In genomic region chr3:64861684-64862083, GRCh38 we compare ENCODE assay signal across 20 cellular contexts.
DNase-seq lines count a peak whose midpoint lies in the region; ATAC-seq and TF ChIP-seq lines count a peak whose summit lies in the region.
"Had no signal": no experiment of that assay in that cellular context is flagged by ENCODE, and none has a peak within 500 bp of the region (broad histone marks: within the 10 kb centered on the region; RNA-seq: fewer than 3 reads in every experiment).

No MANE protein-coding gene starts in this region.

- TF ChIP-seq CTCF in foreskin fibroblast (IDR thresholded peaks at IDR 0.05; ENCODE audit: low read depth, low read length) = no peak
- TF ChIP-seq CTCF in neural crest cell (conservative IDR thresholded peaks at IDR 0.05) = no peak
- TF ChIP-seq CTCF in mucosa of descending colon (IDR thresholded peaks at IDR 0.05) = no peak

- H3K4me1 ChIP-seq in BLaER1 (peaks cover 71% of the 10 kb centered on the region), mucosa of descending colon (ENCODE audit: low read depth) (peaks cover 2% of the 10 kb centered on the region)
- H3K4me1 ChIP-seq in effector memory CD4-positive, alpha-beta T cell (ENCODE audit: control insufficient read depth, insufficient read depth, low read length, poor library complexity, severe bottlenecking) = no peaks in the 10 kb centered on the region

- H3K9me3 Mint-ChIP-seq in neural crest cell = peaks cover 2% of the 10 kb centered on the region

- H3K36me3 Mint-ChIP-seq in neural crest cell (ENCODE audit: low read depth) = no peaks in the 10 kb centered on the region
- H3K36me3 Mint-ChIP-seq: CD4-positive, CD25-positive, alpha-beta regulatory T cell; CD8-positive, alpha-beta memory T cell had no signal

- no peaks in the 10 kb centered on the region for H3K27me3 Mint-ChIP-seq in neural crest cell (ENCODE audit: low read depth)
- H3K27me3 Mint-ChIP-seq: CD4-positive, CD25-positive, alpha-beta regulatory T cell; CD8-positive, alpha-beta memory T cell had no signal

- H3K27ac Mint-ChIP-seq in neural crest cell (ENCODE audit: unreplicated experiment) = peak overlapping the region; percentile 30
- H3K27ac Mint-ChIP-seq: CD8-positive, alpha-beta memory T cell had no signal

- H3K4me1 Mint-ChIP-seq in neural crest cell = peaks cover 47% of the 10 kb centered on the region
- H3K4me1 Mint-ChIP-seq: CD4-positive, CD25-positive, alpha-beta regulatory T cell had no signal

- no peak for ATAC-seq in mucosa of descending colon
- ATAC-seq: GM12878 had no signal

- H3K4me3 Mint-ChIP-seq in neural crest cell = no peak overlapping the region
- H3K4me3 Mint-ChIP-seq: CD4-positive, CD25-positive, alpha-beta regulatory T cell had no signal

- DNase-seq in amniotic epithelial cell (ENCODE audit: low read depth) = peak; percentile 67
- DNase-seq in foreskin fibroblast = peak; percentile 6 to 13
- DNase-seq in neural crest cell (ENCODE audit: low read depth, low spot score) = no peak
- no peak for DNase-seq in NCI-H1930 (lab: John Stamatoyannopoulos, UW)
- DNase-seq in mucosa of descending colon = no peak
- DNase-seq in effector memory CD4-positive, alpha-beta T cell = no peak
- DNase-seq in mesenteric fat pad (ENCODE audit: low spot score) = no peak
- DNase-seq: 8988T; C1 segment of cervical spinal cord; CD4-positive, CD25-positive, alpha-beta regulatory T cell; CD8-positive, alpha-beta memory T cell; COR-L47; DMS 273 treated with DMSO at 0.1 percent for 48 hours; DMS53; DND-41; EL; GM23248 had no signal

- no peak overlapping the region for H3K9ac ChIP-seq in BLaER1
- H3K9ac ChIP-seq: GM23248 had no signal

- H3K27ac ChIP-seq in BLaER1 = no peak overlapping the region
- no peak overlapping the region for H3K27ac ChIP-seq in effector memory CD4-positive, alpha-beta T cell (ENCODE audit: insufficient read depth, low read length, poor library complexity, severe bottlenecking)
- H3K27ac ChIP-seq: GM23248 had no signal

- H3K4me3 ChIP-seq in BLaER1 = no peak overlapping the region
- H3K4me3 ChIP-seq in foreskin fibroblast (ENCODE audit: low read depth in 1 of 2, low read length in 2 of 2) = no peak overlapping the region
- H3K4me3 ChIP-seq in mucosa of descending colon = no peak overlapping the region
- no peak overlapping the region for H3K4me3 ChIP-seq in effector memory CD4-positive, alpha-beta T cell (ENCODE audit: insufficient read depth, low read depth, low read length, poor library complexity, severe bottlenecking)
- H3K4me3 ChIP-seq: GM12878, GM23248, HAP-1 had no signal

- H3K36me3 ChIP-seq in BLaER1 = no peaks in the 10 kb centered on the region
- H3K36me3 ChIP-seq in mucosa of descending colon (ENCODE audit: low read depth) = no peaks in the 10 kb centered on the region
- no peaks in the 10 kb centered on the region for H3K36me3 ChIP-seq in effector memory CD4-positive, alpha-beta T cell (ENCODE audit: control insufficient read depth, insufficient read depth, low read length)
- H3K36me3 ChIP-seq: HAP-1 had no signal

- no peaks in the 10 kb centered on the region for H3K27me3 ChIP-seq in BLaER1
- H3K27me3 ChIP-seq in effector memory CD4-positive, alpha-beta T cell (replicated peaks; ENCODE audit: control insufficient read depth, insufficient read depth, low read length, poor library complexity, severe bottlenecking) = no peaks in the 10 kb centered on the region

- no peaks in the 10 kb centered on the region for H4K20me1 ChIP-seq in BLaER1

- intact Hi-C loops in mucosa of descending colon (cut with DNase I, micrococcal nuclease) = no loop called here

- H3K4me2 ChIP-seq in BLaER1 = peak overlapping the region; percentile 78

- H3K9me3 ChIP-seq in BLaER1 (no peaks in the 10 kb centered on the region), mucosa of descending colon (no peaks in the 10 kb centered on the region)
- H3K9me3 ChIP-seq in effector memory CD4-positive, alpha-beta T cell (ENCODE audit: control insufficient read depth, low read length) = no peaks in the 10 kb centered on the region
- H3K9me3 ChIP-seq: HAP-1 had no signal

Comparison
In these comparisons a context has a peak if more than half of its experiments do, and no peak if none do; other contexts are left out.
1. DNase-seq: peak in amniotic epithelial cell (single experiment) and foreskin fibroblast (2 of 2); none in neural crest cell (single experiment), NCI-H1930 (0 of 2), mucosa of descending colon (0 of 3), effector memory CD4-positive, alpha-beta T cell (0 of 3) and mesenteric fat pad (single experiment).